ENCODE assay signal across 1 cellular context in genomic region chr2:238251331-238251730, GRCh38.
A peak's percentile ranks its signal among the peaks of the same experiment; 100 is the strongest.
TF ChIP-seq lines count a peak whose summit lies in the region.

No MANE protein-coding gene starts in this region.

TF ChIP-seq in HepG2, 621 proteins besides CTCF, POLR2A, EP300 and RAD21:
- TF ChIP-seq ZNF205 (CRISPR knock-in tag; IDR thresholded peaks at IDR 0.05) = no peak
- peak; percentile 53 for TF ChIP-seq AGO2 (optimal IDR thresholded peaks at IDR 0.05; ENCODE audit: low read depth, low read length)
- TF ChIP-seq SNAPC2 (CRISPR knock-in tag; IDR thresholded peaks at IDR 0.05) = no peak
